In genomic region chr11:69010964-69011623, GRCh38 we compare ENCODE assay signal across 1 cellular context.
TF ChIP-seq lines count a peak whose summit lies in the region.

No MANE protein-coding gene starts in this region.

TF ChIP-seq in WTC11, 78 proteins besides CTCF, POLR2A, EP300 and RAD21 (continued from another document):
- TF ChIP-seq ZNF512 (CRISPR knock-in tag; IDR thresholded peaks at IDR 0.05; ENCODE audit: borderline replicate concordance) (no peak), ZNF425 (CRISPR knock-in tag; conservative IDR thresholded peaks at IDR 0.05) (no peak), NFYB (CRISPR knock-in tag; conservative IDR thresholded peaks at IDR 0.05; ENCODE audit: low read depth) (peak; percentile 78), FOXK1 (CRISPR knock-in tag; IDR thresholded peaks at IDR 0.05) (peak; percentile 70; the same call in 1 of the 2 replicates), USF2 (CRISPR knock-in tag; IDR thresholded peaks at IDR 0.05) (peak; percentile 88), ETV6 (CRISPR knock-in tag; IDR thresholded peaks at IDR 0.05) (peak; percentile 82), FOXP4 (CRISPR knock-in tag; IDR thresholded peaks at IDR 0.05) (peak; percentile 84), GTF2I (CRISPR knock-in tag; conservative IDR thresholded peaks at IDR 0.05) (no peak)
